Comparison of ENCODE assay signal across 14 cellular contexts in genomic region chrX:53085661-53086229, GRCh38. TPM values are rescaled to one million over a fixed set of nuclear protein-coding genes. Genes with fewer than 3 reads are reported as not detected.
DNase-seq lines count a peak whose midpoint lies in the region; ATAC-seq and TF ChIP-seq lines count a peak whose summit lies in the region.
"Had no signal": no experiment of that assay in that cellular context is flagged by ENCODE, and none has a peak within 500 bp of the region (broad histone marks: within the 10 kb centered on the region; RNA-seq: fewer than 3 reads in every experiment).

No MANE protein-coding gene starts in this region.

- H3K4me1 ChIP-seq in esophagus muscularis mucosa = peaks cover 7 to 62% (median 43%) of the 10 kb centered on the region in 4 donors
- peaks cover 36% of the 10 kb centered on the region for H3K4me1 ChIP-seq in suprapubic skin
- peaks cover 44% of the 10 kb centered on the region for H3K4me1 ChIP-seq in body of pancreas
- H3K4me1 ChIP-seq: SJCRH30 had no signal

- H3K27me3 ChIP-seq in esophagus muscularis mucosa (no peaks in the 10 kb centered on the region), suprapubic skin (no peaks in the 10 kb centered on the region), body of pancreas (no peaks in the 10 kb centered on the region)
- H3K27me3 ChIP-seq: SJCRH30, spleen had no signal

- H3K27ac ChIP-seq in esophagus muscularis mucosa (replicated peaks in 1 of 4) (peak overlapping the region; percentile 93 to 97 (median 94)), suprapubic skin (peak overlapping the region; percentile 34), body of pancreas (peak overlapping the region in 2 of 4 donors; percentile 87 to 90)
- H3K27ac ChIP-seq: SJCRH30 had no signal

- 79% methylated on average over 17 of the region's 17 CpGs for WGBS in esophagus muscularis mucosa
- 82% methylated on average over 17 of the region's 17 CpGs for WGBS in suprapubic skin
- WGBS in body of pancreas, 2 donors = 72 to 75% methylated on average over 15 to 17 of the region's 17 CpGs

- intact Hi-C loops in activated CD8-positive, alpha-beta T cell treated with anti-CD3 and anti-CD28 coated beads for 36 hours (cut with micrococcal nuclease) = no loop called here
- intact Hi-C loops in esophagus muscularis mucosa (cut with DNase I) = no loop called here
- intact Hi-C loops in body of pancreas (cut with DNase I) = no loop called here

- peak overlapping the region; percentile 59 for H3K27ac Mint-ChIP-seq in activated T-cell treated with anti-CD3 and anti-CD28 coated beads, Interleukin-2, amount 50 U/mL, for 72 hours
- peak overlapping the region; percentile 56 for H3K27ac Mint-ChIP-seq in activated CD8-positive, alpha-beta T cell treated with anti-CD3 and anti-CD28 coated beads for 36 hours
- H3K27ac Mint-ChIP-seq in progenitor cell of endocrine pancreas = no peak overlapping the region

- CTCF ChIA-PET in activated CD8-positive, alpha-beta T cell treated with anti-CD3 and anti-CD28 coated beads for 36 hours (lab: Charles Lee) = no interaction called here

- peaks cover 15 to 16% of the 10 kb centered on the region in 2 donors for H3K36me3 Mint-ChIP-seq in activated T-cell treated with anti-CD3 and anti-CD28 coated beads, Interleukin-2, amount 50 U/mL, for 72 hours (ENCODE audit: insufficient read depth in 2 of 2)
- peaks cover 51% of the 10 kb centered on the region for H3K36me3 Mint-ChIP-seq in activated CD8-positive, alpha-beta T cell treated with anti-CD3 and anti-CD28 coated beads for 36 hours (ENCODE audit: low read depth)
- peaks cover 15% of the 10 kb centered on the region for H3K36me3 Mint-ChIP-seq in progenitor cell of endocrine pancreas (ENCODE audit: insufficient read depth)

- POLR2A ChIA-PET in activated CD8-positive, alpha-beta T cell treated with anti-CD3 and anti-CD28 coated beads for 36 hours (lab: Charles Lee) = no interaction called here

- TF ChIP-seq POLR2A in esophagus muscularis mucosa (IDR thresholded peaks at IDR 0.05; ENCODE audit: low read depth) (no peak), suprapubic skin (IDR thresholded peaks at IDR 0.05) (no peak), body of pancreas (IDR thresholded peaks at IDR 0.05) (no peak)

- H3K36me3 ChIP-seq in esophagus muscularis mucosa = peaks cover 6 to 24% (median 22%) of the 10 kb centered on the region in 4 donors
- H3K36me3 ChIP-seq in suprapubic skin = peaks cover 15% of the 10 kb centered on the region
- no peaks in the 10 kb centered on the region for H3K36me3 ChIP-seq in body of pancreas (replicated peaks in 1 of 2; ENCODE audit: insufficient read depth in 1 of 2, low read depth in 2 of 2)
- H3K36me3 ChIP-seq: SJCRH30 had no signal

- no peaks in the 10 kb centered on the region for H3K9me3 Mint-ChIP-seq in activated T-cell treated with anti-CD3 and anti-CD28 coated beads, Interleukin-2, amount 50 U/mL, for 72 hours
- no peaks in the 10 kb centered on the region for H3K9me3 Mint-ChIP-seq in activated CD8-positive, alpha-beta T cell treated with anti-CD3 and anti-CD28 coated beads for 36 hours
- peaks cover 12% of the 10 kb centered on the region for H3K9me3 Mint-ChIP-seq in progenitor cell of endocrine pancreas (ENCODE audit: low read depth)

- no peak for TF ChIP-seq CTCF in activated CD8-positive, alpha-beta T cell treated with anti-CD3 and anti-CD28 coated beads for 36 hours (IDR thresholded peaks at IDR 0.05)
- TF ChIP-seq CTCF in esophagus muscularis mucosa (IDR thresholded peaks at IDR 0.05) (no peak), suprapubic skin (IDR thresholded peaks at IDR 0.05) (no peak), body of pancreas (IDR thresholded peaks at IDR 0.05) (no peak), progenitor cell of endocrine pancreas (IDR thresholded peaks at IDR 0.05; ENCODE audit: unreplicated experiment) (no peak)

- no peaks in the 10 kb centered on the region for H3K9me3 ChIP-seq in esophagus muscularis mucosa
- H3K9me3 ChIP-seq in suprapubic skin = no peaks in the 10 kb centered on the region
- no peaks in the 10 kb centered on the region for H3K9me3 ChIP-seq in body of pancreas
- H3K9me3 ChIP-seq: SJCRH30, spleen had no signal

- ATAC-seq in activated T-cell treated with anti-CD3 and anti-CD28 coated beads, Interleukin-2, amount 50 U/mL, for 72 hours (replicated peaks in 1 of 2) = no peak
- ATAC-seq in activated CD8-positive, alpha-beta T cell treated with anti-CD3 and anti-CD28 coated beads for 36 hours = no peak
- no peak for ATAC-seq in body of pancreas

- H3K4me3 ChIP-seq in esophagus muscularis mucosa (peak overlapping the region; percentile 2 to 84 (median 78)), suprapubic skin (peak overlapping the region; percentile 12), body of pancreas (no peak overlapping the region)
- H3K4me3 ChIP-seq: SJCRH30 had no signal

- peaks cover 60% of the 10 kb centered on the region for H3K4me1 Mint-ChIP-seq in activated T-cell treated with anti-CD3 and anti-CD28 coated beads, Interleukin-2, amount 50 U/mL, for 72 hours (ENCODE audit: low read depth)
- peaks cover 57% of the 10 kb centered on the region for H3K4me1 Mint-ChIP-seq in activated CD8-positive, alpha-beta T cell treated with anti-CD3 and anti-CD28 coated beads for 36 hours (ENCODE audit: low read depth)
- H3K4me1 Mint-ChIP-seq in progenitor cell of endocrine pancreas (ENCODE audit: low read depth) = peaks cover 23% of the 10 kb centered on the region

- H3K27me3 Mint-ChIP-seq in activated T-cell treated with anti-CD3 and anti-CD28 coated beads, Interleukin-2, amount 50 U/mL, for 72 hours (ENCODE audit: low read depth) = peaks cover 12% of the 10 kb centered on the region
- no peaks in the 10 kb centered on the region for H3K27me3 Mint-ChIP-seq in activated CD8-positive, alpha-beta T cell treated with anti-CD3 and anti-CD28 coated beads for 36 hours
- H3K27me3 Mint-ChIP-seq in progenitor cell of endocrine pancreas = no peaks in the 10 kb centered on the region

- no peak for DNase-seq in activated T-cell treated with anti-CD3 and anti-CD28 coated beads, Interleukin-2, amount 50 U/mL, for 72 hours
- DNase-seq in activated T-cell treated with anti-CD3 and anti-CD28 coated beads, Interleukin-2, amount 50 U/mL, for 1 hour = no peak
- DNase-seq in activated CD8-positive, alpha-beta T cell treated with anti-CD3 and anti-CD28 coated beads for 36 hours = peak; percentile 35
- DNase-seq in esophagus muscularis mucosa (ENCODE audit: extremely low spot score) (no peak), suprapubic skin (ENCODE audit: low spot score in 2 of 2) (no peak), body of pancreas (no peak), progenitor cell of endocrine pancreas (ENCODE audit: low spot score, unreplicated experiment) (no peak)
- DNase-seq in stimulated activated CD4-positive, alpha-beta T cell treated with anti-CD3 and anti-CD28 coated beads, Interleukin-2, amount 100 ng/mL, for 48 hours = no peak
- DNase-seq: erythroblast; NCI-H2081 treated with DMSO at 0.1 percent for 48 hours; NK-92 treated with Interleukin-12 subunit alpha and Interleukin-12 subunit beta, amount 100 ng/mL, for 24 hours; SJCRH30; spleen; trophoblast cell had no signal

- TF ChIP-seq EP300 in esophagus muscularis mucosa (IDR thresholded peaks at IDR 0.05) (no peak), suprapubic skin (IDR thresholded peaks at IDR 0.05) (no peak)

- H3K4me3 Mint-ChIP-seq in activated T-cell treated with anti-CD3 and anti-CD28 coated beads, Interleukin-2, amount 50 U/mL, for 72 hours = peak overlapping the region in 1 of 2 donors; percentile 37
- H3K4me3 Mint-ChIP-seq in activated CD8-positive, alpha-beta T cell treated with anti-CD3 and anti-CD28 coated beads for 36 hours = peak overlapping the region; percentile 15
- no peak overlapping the region for H3K4me3 Mint-ChIP-seq in progenitor cell of endocrine pancreas (ENCODE audit: low read depth)

RNA-seq across cellular contexts. Expression of gene TSPYL2, which starts 3.6 kb away (rescaled TPM):
- total RNA-seq in activated T-cell treated with anti-CD3 and anti-CD28 coated beads, Interleukin-2, amount 50 U/mL, for 72 hours = 10 to 100 TPM; 83.4 to 93.3 TPM
- total RNA-seq in activated CD8-positive, alpha-beta T cell treated with anti-CD3 and anti-CD28 coated beads for 36 hours = 10 to 100 TPM; 56.8 to 61.0 TPM
- total RNA-seq in esophagus muscularis mucosa (10 to 100 TPM; 65.9 to 98.8 (median 92.2) TPM), suprapubic skin (10 to 100 TPM; 29.4 to 60.7 (median 48.4) TPM), body of pancreas (10 to 100 TPM; 28.3 to 40.5 TPM), progenitor cell of endocrine pancreas (53.6 and 54.9 TPM in 2 replicates)

RNA-seq across cellular contexts. Expression of gene KANTR, which starts 8.2 kb away (rescaled TPM):
- total RNA-seq in activated T-cell treated with anti-CD3 and anti-CD28 coated beads, Interleukin-2, amount 50 U/mL, for 72 hours = 10 to 100 TPM; 10.8 to 11.4 TPM
- 10 to 100 TPM; 11.1 to 11.7 TPM for total RNA-seq in activated CD8-positive, alpha-beta T cell treated with anti-CD3 and anti-CD28 coated beads for 36 hours
- total RNA-seq in esophagus muscularis mucosa (10 to 100 TPM in 3 of 4 donors, 1 to 10 TPM in 1; 8.3 to 17.4 (median 14.2) TPM), suprapubic skin (10 to 100 TPM; 16.2 to 81.3 (median 28.6) TPM), body of pancreas (10 to 100 TPM; 12.2 to 13.0 TPM), progenitor cell of endocrine pancreas (16.0 and 18.0 TPM in 2 replicates)

RNA-seq across cellular contexts. Expression of gene GPR173, which starts 37.2 kb away (rescaled TPM):
- under 1 TPM; 0.31 to 0.81 TPM for total RNA-seq in activated T-cell treated with anti-CD3 and anti-CD28 coated beads, Interleukin-2, amount 50 U/mL, for 72 hours
- under 1 TPM; 0.36 to 0.70 TPM for total RNA-seq in activated CD8-positive, alpha-beta T cell treated with anti-CD3 and anti-CD28 coated beads for 36 hours
- total RNA-seq in esophagus muscularis mucosa = 1 to 10 TPM in 1 of 4 donors, under 1 TPM in 3; 0.83 to 2.8 (median 0.90) TPM
- 1 to 10 TPM in 1 of 4 donors, under 1 TPM in 3; 0.21 to 2.3 (median 0.72) TPM for total RNA-seq in suprapubic skin
- total RNA-seq in body of pancreas = under 1 TPM; 0.26 to 0.66 TPM
- total RNA-seq in progenitor cell of endocrine pancreas = 18.4 and 19.4 TPM in 2 replicates

Comparison
In these comparisons a context has a peak if more than half of its experiments do, and no peak if none do; other contexts are left out.
1. H3K4me3 ChIP-seq: peak in esophagus muscularis mucosa (4 of 4) and suprapubic skin (single experiment); none in body of pancreas (0 of 2).